ENCODE assay signal across 21 cellular contexts in the genomic region with DNA sequence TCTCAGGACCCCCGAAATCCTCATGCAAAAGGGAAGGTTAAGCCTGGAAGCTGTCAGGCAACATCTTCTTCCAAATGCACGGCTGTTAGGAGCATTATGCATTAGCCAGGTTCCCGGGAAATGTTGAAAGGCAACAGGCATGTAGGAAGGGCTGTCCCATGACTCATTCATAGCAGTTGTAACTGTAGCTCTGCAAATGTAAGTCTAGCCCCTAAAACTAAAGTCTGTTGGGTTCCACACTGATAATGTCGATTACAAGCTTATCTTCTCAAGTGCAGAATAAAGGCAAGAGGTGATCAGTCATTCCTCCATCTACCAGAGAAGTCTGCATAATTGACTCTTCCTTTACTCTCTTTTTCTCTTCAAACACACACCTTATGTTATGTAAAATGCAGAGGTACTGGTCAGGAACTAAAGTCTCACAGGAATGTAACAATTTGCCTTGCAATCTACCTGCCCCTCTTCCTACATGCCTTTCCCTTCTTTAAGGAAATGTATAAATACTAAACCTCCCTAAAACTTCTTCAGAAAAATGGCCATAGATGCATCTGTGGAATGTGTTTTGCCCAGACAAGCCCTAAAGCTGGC.
"Had no signal": no experiment of that assay in that cellular context is flagged by ENCODE, and none has a peak within 500 bp of the region (broad histone marks: within the 10 kb centered on the region; RNA-seq: fewer than 3 reads in every experiment).

No MANE protein-coding gene starts in this region.

- H3K9ac ChIP-seq: parathyroid adenoma had no signal

- H3K27ac ChIP-seq: coronary artery, gastrocnemius medialis, neutrophil, parathyroid adenoma, right lobe of liver, stomach, upper lobe of right lung had no signal

- H3K27me3 Mint-ChIP-seq: activated naive CD8-positive, alpha-beta T cell treated with anti-CD3 and anti-CD28 coated beads, Interleukin-2, amount 50 U/mL, for 24 hours had no signal

- H2AFZ ChIP-seq: parathyroid adenoma had no signal

- FAIRE-seq: endometrium, small intestine had no signal

- H3K9me3 ChIP-seq: gastrocnemius medialis, neutrophil, right lobe of liver had no signal

- ATAC-seq: activated naive CD8-positive, alpha-beta T cell treated with anti-CD3 and anti-CD28 coated beads, Interleukin-2, amount 50 U/mL, for 24 hours; activated T-cell treated with anti-CD3 and anti-CD28 coated beads, Interleukin-2, amount 50 U/mL, for 4 hours; gastrocnemius medialis; natural killer cell; right lobe of liver; stimulated activated effector memory CD8-positive, alpha-beta T cell treated with anti-CD3 and anti-CD28 coated beads, Interleukin-12 subunit alpha, Interleukin-12 subunit beta, amount 100 ng/mL, for 72 hours; upper lobe of right lung had no signal

- H3K4me1 ChIP-seq: gastrocnemius medialis, parathyroid adenoma, right lobe of liver, stomach, upper lobe of right lung had no signal

- H3K79me2 ChIP-seq: parathyroid adenoma had no signal

- H3K9me3 Mint-ChIP-seq: activated naive CD8-positive, alpha-beta T cell treated with anti-CD3 and anti-CD28 coated beads, Interleukin-2, amount 50 U/mL, for 24 hours; natural killer cell; stimulated activated effector memory CD8-positive, alpha-beta T cell treated with anti-CD3 and anti-CD28 coated beads, Interleukin-12 subunit alpha, Interleukin-12 subunit beta, amount 100 ng/mL, for 72 hours had no signal

- H3K4me3 Mint-ChIP-seq: activated naive CD4-positive, alpha-beta T cell treated with anti-CD3 and anti-CD28 coated beads for 36 hours; activated naive CD8-positive, alpha-beta T cell treated with anti-CD3 and anti-CD28 coated beads, Interleukin-2, amount 50 U/mL, for 24 hours; activated T-cell treated with anti-CD3 and anti-CD28 coated beads, Interleukin-2, amount 50 U/mL, for 4 hours; natural killer cell; stimulated activated effector memory CD8-positive, alpha-beta T cell treated with anti-CD3 and anti-CD28 coated beads, Interleukin-12 subunit alpha, Interleukin-12 subunit beta, amount 100 ng/mL, for 72 hours had no signal

- H3K27ac Mint-ChIP-seq: activated naive CD4-positive, alpha-beta T cell treated with anti-CD3 and anti-CD28 coated beads for 36 hours; activated naive CD8-positive, alpha-beta T cell treated with anti-CD3 and anti-CD28 coated beads, Interleukin-2, amount 50 U/mL, for 24 hours; natural killer cell; stimulated activated effector memory CD8-positive, alpha-beta T cell treated with anti-CD3 and anti-CD28 coated beads, Interleukin-12 subunit alpha, Interleukin-12 subunit beta, amount 100 ng/mL, for 72 hours had no signal

- H3K36me3 Mint-ChIP-seq: natural killer cell; stimulated activated effector memory CD8-positive, alpha-beta T cell treated with anti-CD3 and anti-CD28 coated beads, Interleukin-12 subunit alpha, Interleukin-12 subunit beta, amount 100 ng/mL, for 72 hours had no signal

- H3K4me1 Mint-ChIP-seq: activated naive CD8-positive, alpha-beta T cell treated with anti-CD3 and anti-CD28 coated beads, Interleukin-2, amount 50 U/mL, for 24 hours; natural killer cell; stimulated activated effector memory CD8-positive, alpha-beta T cell treated with anti-CD3 and anti-CD28 coated beads, Interleukin-12 subunit alpha, Interleukin-12 subunit beta, amount 100 ng/mL, for 72 hours had no signal

- DNase-seq: activated CD4-positive, alpha-beta T cell treated with anti-CD3 and anti-CD28 coated beads, Interleukin-2, amount 50 U/mL, for 1 hour; activated CD8-positive, alpha-beta memory T cell treated with anti-CD3 and anti-CD28 coated beads, Interleukin-2, amount 50 U/mL, for 4 hours; activated naive CD4-positive, alpha-beta T cell treated with anti-CD3 and anti-CD28 coated beads for 36 hours; activated naive CD8-positive, alpha-beta T cell treated with anti-CD3 and anti-CD28 coated beads, Interleukin-2, amount 50 U/mL, for 24 hours; activated T-cell treated with anti-CD3 and anti-CD28 coated beads, Interleukin-2, amount 50 U/mL, for 4 hours; aorta; gastrocnemius medialis; head of caudate nucleus; mesenchymal stem cell; natural killer cell; right lobe of liver; small intestine; stimulated activated CD4-positive, alpha-beta T cell treated with anti-CD3 and anti-CD28 coated beads, Interleukin-4, amount 100 ng/mL, for 24 hours; stomach; T1000; upper lobe of right lung had no signal

- H3K4me3 ChIP-seq: coronary artery, gastrocnemius medialis, right lobe of liver, stomach, upper lobe of right lung had no signal

- H3K36me3 ChIP-seq: gastrocnemius medialis, neutrophil, right lobe of liver, stomach, upper lobe of right lung had no signal

- H3K27me3 ChIP-seq: gastrocnemius medialis, neutrophil, right lobe of liver, stomach, upper lobe of right lung had no signal
